12 cellular contexts compared by ENCODE assay signal in genomic region chr6:34891296-34891695, GRCh38. TPM values are rescaled to one million over a fixed set of nuclear protein-coding genes. Genes with fewer than 3 reads are reported as not detected.
DNase-seq lines count a peak whose midpoint lies in the region; ATAC-seq, FAIRE-seq and TF ChIP-seq lines count a peak whose summit lies in the region.
"Had no signal": no experiment of that assay in that cellular context is flagged by ENCODE, and none has a peak within 500 bp of the region (broad histone marks: within the 10 kb centered on the region; RNA-seq: fewer than 3 reads in every experiment).

No MANE protein-coding gene starts in this region.

- ATAC-seq in right cardiac atrium = no peak
- no peak for ATAC-seq in left ventricle myocardium superior
- ATAC-seq in right lobe of liver = no peak
- no peak for ATAC-seq in HG02840 (IDR thresholded peaks at IDR 0.05; ENCODE audit: low FRiP score, unreplicated experiment)

- no peaks in the 10 kb centered on the region for H3K27me3 ChIP-seq in right cardiac atrium (ENCODE audit: control insufficient read depth, insufficient read depth)
- no peaks in the 10 kb centered on the region for H3K27me3 ChIP-seq in right lobe of liver
- H3K27me3 ChIP-seq: cardiac muscle cell, stomach had no signal

- no peaks in the 10 kb centered on the region for H3K36me3 ChIP-seq in right lobe of liver
- H3K36me3 ChIP-seq: cardiac muscle cell, stomach had no signal

- H3K4me3 ChIP-seq in right cardiac atrium (ENCODE audit: low read length) (peak overlapping the region; percentile 73), right lobe of liver (peak overlapping the region in 2 of 3 donors; percentile 96 to 98)

- H3K27ac ChIP-seq in right cardiac atrium (ENCODE audit: low read length) (no peak overlapping the region), right lobe of liver (peak overlapping the region in 1 of 3 donors; percentile 76)
- H3K27ac ChIP-seq: cardiac muscle cell had no signal

- intact Hi-C loops in right cardiac atrium (cut with DNase I) = no loop called here
- intact Hi-C loops in left ventricle myocardium superior (cut with micrococcal nuclease) = loop anchor here (10.0 kb wide), 1 partner anchor 74 kb away; no protein-coding TSS in a partner anchor
- intact Hi-C loops in activated T-helper 1 cell treated with anti-CD3 and anti-CD28 coated beads, Interleukin-12 subunit alpha, Interleukin-12 subunit beta, Interleukin-2, Interleukin-4 antibody, amounts not matched to agents 30 ng/mL and 10 ng/mL and 1 ng/mL, durations not matched to agents 14 hours and 24 hours and 36 hours (cut with micrococcal nuclease) = no loop called here
- intact Hi-C loops in right lobe of liver (cut with DNase I) = no loop called here

- H3K4me1 Mint-ChIP-seq in activated T-helper 1 cell treated with anti-CD3 and anti-CD28 coated beads, Interleukin-12 subunit alpha, Interleukin-12 subunit beta, Interleukin-2, Interleukin-4 antibody, amounts not matched to agents 30 ng/mL and 10 ng/mL and 1 ng/mL, durations not matched to agents 14 hours and 24 hours and 36 hours (ENCODE audit: low read depth) = peaks cover 20% of the 10 kb centered on the region

- peaks cover 3% of the 10 kb centered on the region for H3K36me3 Mint-ChIP-seq in activated T-helper 1 cell treated with anti-CD3 and anti-CD28 coated beads, Interleukin-12 subunit alpha, Interleukin-12 subunit beta, Interleukin-2, Interleukin-4 antibody, amounts not matched to agents 30 ng/mL and 10 ng/mL and 1 ng/mL, durations not matched to agents 14 hours and 24 hours and 36 hours (ENCODE audit: low read depth)

- no peak overlapping the region for H3K27ac Mint-ChIP-seq in activated T-helper 1 cell treated with anti-CD3 and anti-CD28 coated beads, Interleukin-12 subunit alpha, Interleukin-12 subunit beta, Interleukin-2, Interleukin-4 antibody, amounts not matched to agents 30 ng/mL and 10 ng/mL and 1 ng/mL, durations not matched to agents 14 hours and 24 hours and 36 hours

- peak overlapping the region; percentile 38 for H3K4me3 Mint-ChIP-seq in activated T-helper 1 cell treated with anti-CD3 and anti-CD28 coated beads, Interleukin-12 subunit alpha, Interleukin-12 subunit beta, Interleukin-2, Interleukin-4 antibody, amounts not matched to agents 30 ng/mL and 10 ng/mL and 1 ng/mL, durations not matched to agents 14 hours and 24 hours and 36 hours

- TF ChIP-seq CTCF in right lobe of liver (IDR thresholded peaks at IDR 0.05) = no peak
- TF ChIP-seq CTCF in D721Med (IDR thresholded peaks at IDR 0.05; ENCODE audit: insufficient read depth, missing control alignments) = no peak

- WGBS in right cardiac atrium = 90% methylated on average over 2 of the region's 2 CpGs
- 55% methylated on average over 2 of the region's 2 CpGs for WGBS in right lobe of liver (ENCODE audit: insufficient coverage, low coverage, low lambda C conversion rate, missing lambda C conversion rate)

- no peak for DNase-seq in right cardiac atrium
- DNase-seq in left ventricle myocardium superior = no peak
- no peak for DNase-seq in activated T-helper 1 cell treated with anti-CD3 and anti-CD28 coated beads, Interleukin-12 subunit alpha, Interleukin-12 subunit beta, Interleukin-2, Interleukin-4 antibody, amounts not matched to agents 30 ng/mL and 10 ng/mL and 1 ng/mL, durations not matched to agents 14 hours and 24 hours and 36 hours (ENCODE audit: low spot score)
- DNase-seq in right lobe of liver = no peak
- DNase-seq in hippocampal formation (lab: John Stamatoyannopoulos, UW) = no peak
- DNase-seq in GF-D8 (lab: John Stamatoyannopoulos, UW) = no peak
- DNase-seq in D721Med (ENCODE audit: insufficient read length, low spot score) = no peak
- DNase-seq: NCI-H1436, NCI-H510A treated with DMSO at 0.1 percent for 48 hours, stomach had no signal

- H3K9me3 Mint-ChIP-seq in activated T-helper 1 cell treated with anti-CD3 and anti-CD28 coated beads, Interleukin-12 subunit alpha, Interleukin-12 subunit beta, Interleukin-2, Interleukin-4 antibody, amounts not matched to agents 30 ng/mL and 10 ng/mL and 1 ng/mL, durations not matched to agents 14 hours and 24 hours and 36 hours = no peaks in the 10 kb centered on the region

- no peaks in the 10 kb centered on the region for H3K9me3 ChIP-seq in right cardiac atrium (ENCODE audit: control insufficient read depth, low read length)
- no peaks in the 10 kb centered on the region for H3K9me3 ChIP-seq in right lobe of liver
- H3K9me3 ChIP-seq: stomach had no signal

- no peak for TF ChIP-seq POLR2A in right lobe of liver (IDR thresholded peaks at IDR 0.05)

- no peaks in the 10 kb centered on the region for H3K4me1 ChIP-seq in right cardiac atrium (ENCODE audit: control insufficient read depth, insufficient read depth, low read length)
- peaks cover 0 to 20% (median 9%) of the 10 kb centered on the region in 4 donors for H3K4me1 ChIP-seq in right lobe of liver

- peaks cover 6% of the 10 kb centered on the region for H3K27me3 Mint-ChIP-seq in activated T-helper 1 cell treated with anti-CD3 and anti-CD28 coated beads, Interleukin-12 subunit alpha, Interleukin-12 subunit beta, Interleukin-2, Interleukin-4 antibody, amounts not matched to agents 30 ng/mL and 10 ng/mL and 1 ng/mL, durations not matched to agents 14 hours and 24 hours and 36 hours (ENCODE audit: insufficient read depth)

- no peak for FAIRE-seq in D721Med (lab: Jason Lieb, UNC)

RNA-seq across cellular contexts. Expression of gene ANKS1A, which starts 2.2 kb away (rescaled TPM):
- total RNA-seq in right cardiac atrium = 10 to 100 TPM; 26.1 to 28.5 (median 27.1) TPM
- polyA plus RNA-seq in right cardiac atrium = 11.5 TPM
- total RNA-seq in left ventricle myocardium superior = 29.1 TPM
- 9.5 and 9.6 TPM in 2 replicates for total RNA-seq in activated T-helper 1 cell treated with anti-CD3 and anti-CD28 coated beads, Interleukin-12 subunit alpha, Interleukin-12 subunit beta, Interleukin-2, Interleukin-4 antibody, amounts not matched to agents 30 ng/mL and 10 ng/mL and 1 ng/mL, durations not matched to agents 14 hours and 24 hours and 36 hours
- 10 to 100 TPM in 4 of 6 experiments, 1 to 10 TPM in 2; 6.7 to 17.4 (median 10.5) TPM for total RNA-seq in right lobe of liver

RNA-seq across cellular contexts. Expression of gene TAF11, which starts 3.5 kb away (rescaled TPM):
- total RNA-seq in right cardiac atrium (10 to 100 TPM; 18.0 to 23.0 (median 19.3) TPM), left ventricle myocardium superior (18.9 TPM), right lobe of liver (10 to 100 TPM in 3 of 6 experiments, 1 to 10 TPM in 3; 8.9 to 13.4 (median 10.3) TPM)
- polyA plus RNA-seq in right cardiac atrium = 25.1 TPM
- 37.2 and 38.4 TPM in 2 replicates for total RNA-seq in activated T-helper 1 cell treated with anti-CD3 and anti-CD28 coated beads, Interleukin-12 subunit alpha, Interleukin-12 subunit beta, Interleukin-2, Interleukin-4 antibody, amounts not matched to agents 30 ng/mL and 10 ng/mL and 1 ng/mL, durations not matched to agents 14 hours and 24 hours and 36 hours
